ENCODE assay signal across 17 cellular contexts in genomic region chr11:116958246-116958645, GRCh38.
DNase-seq lines count a peak whose midpoint lies in the region; ATAC-seq, FAIRE-seq and TF ChIP-seq lines count a peak whose summit lies in the region.
"Had no signal": no experiment of that assay in that cellular context is flagged by ENCODE, and none has a peak within 500 bp of the region (broad histone marks: within the 10 kb centered on the region; RNA-seq: fewer than 3 reads in every experiment).

No MANE protein-coding gene starts in this region.

- H3K4me1 Mint-ChIP-seq in effector memory CD8-positive, alpha-beta T cell (ENCODE audit: low read depth in 2 of 2): peaks cover 31 to 70% of the 10 kb centered on the region in 2 donors
- peaks cover 22% of the 10 kb centered on the region for H3K4me1 Mint-ChIP-seq in progenitor cell of endocrine pancreas (ENCODE audit: low read depth)

- intact Hi-C loops in posterior cingulate gyrus (cut with DNase I): no loop called here

- no peak overlapping the region for H2AFZ ChIP-seq in OCI-LY1 (ENCODE audit: low read length)
- H2AFZ ChIP-seq: parathyroid adenoma had no signal

- peaks cover 40% of the 10 kb centered on the region for H3K79me2 ChIP-seq in OCI-LY1 (ENCODE audit: insufficient read depth, low read length)
- H3K79me2 ChIP-seq: parathyroid adenoma had no signal

- no peak for DNase-seq in GM12891 (ENCODE audit: insufficient read length, low spot score)
- DNase-seq in effector memory CD8-positive, alpha-beta T cell: no peak
- DNase-seq in progenitor cell of endocrine pancreas (ENCODE audit: low spot score, unreplicated experiment): no peak
- no peak for DNase-seq in D341Med (ENCODE audit: low spot score)
- DNase-seq in posterior cingulate gyrus: no peak
- DNase-seq in MG63: no peak
- DNase-seq: EL; heart right ventricle; stimulated activated CD4-positive, alpha-beta T cell treated with anti-CD3 and anti-CD28 coated beads, Interleukin-12 subunit alpha, Interleukin-12 subunit beta, amount 100 ng/mL, for 4 hours had no signal

- H3K9me2 ChIP-seq in OCI-LY1 (ENCODE audit: low read depth, low read length): no peaks in the 10 kb centered on the region

- no peak overlapping the region for H3K9ac ChIP-seq in OCI-LY1 (ENCODE audit: low read length)
- H3K9ac ChIP-seq: KMS-11, parathyroid adenoma had no signal

- peak overlapping the region; percentile 44 to 95 for H3K27ac Mint-ChIP-seq in effector memory CD8-positive, alpha-beta T cell
- H3K27ac Mint-ChIP-seq in progenitor cell of endocrine pancreas: peak overlapping the region; percentile 0

- no peaks in the 10 kb centered on the region for H3F3A ChIP-seq in OCI-LY1 (ENCODE audit: insufficient read depth, low read length)

- FAIRE-seq in GM12891 (lab: Jason Lieb, UNC): peak; percentile 54
- FAIRE-seq: colon, RCC 7860 had no signal

- H3K27me3 ChIP-seq in OCI-LY1 (ENCODE audit: insufficient read depth, low read length) (no peaks in the 10 kb centered on the region), gastroesophageal sphincter (no peaks in the 10 kb centered on the region), MG63 (no peaks in the 10 kb centered on the region)
- H3K27me3 ChIP-seq: heart right ventricle had no signal

- H3K36me3 ChIP-seq in OCI-LY1 (ENCODE audit: insufficient read depth, low read length): peaks cover 14% of the 10 kb centered on the region; the same call in 1 of the 2 replicates
- peaks cover 0 to 28% of the 10 kb centered on the region in 2 donors for H3K36me3 ChIP-seq in gastroesophageal sphincter
- peaks cover 13% of the 10 kb centered on the region for H3K36me3 ChIP-seq in MG63

- TF ChIP-seq EP300 in gastroesophageal sphincter (IDR thresholded peaks at IDR 0.05): no peak

- H3K27ac ChIP-seq in OCI-LY1 (ENCODE audit: low read depth, low read length, poor library complexity, severe bottlenecking): peak overlapping the region; percentile 44
- no peak overlapping the region for H3K27ac ChIP-seq in gastroesophageal sphincter
- H3K27ac ChIP-seq: C4-2B, heart right ventricle, KMS-11, parathyroid adenoma had no signal

- H3K4me2 ChIP-seq in OCI-LY1 (ENCODE audit: low read length): no peak overlapping the region
- H3K4me2 ChIP-seq: KMS-11 had no signal

- no peak for ATAC-seq in effector memory CD8-positive, alpha-beta T cell (replicated peaks)
- ATAC-seq in gastroesophageal sphincter: no peak
- ATAC-seq: GM12878 had no signal

- 59 to 75% methylated on average over 2 to 3 of the region's 3 CpGs for WGBS in gastroesophageal sphincter (ENCODE audit: low coverage in 1 of 2), 2 donors

- H3K36me3 Mint-ChIP-seq in effector memory CD8-positive, alpha-beta T cell (ENCODE audit: insufficient read depth): peaks cover 10% of the 10 kb centered on the region
- peaks cover 2% of the 10 kb centered on the region for H3K36me3 Mint-ChIP-seq in progenitor cell of endocrine pancreas (ENCODE audit: insufficient read depth)

- H3K4me1 ChIP-seq in OCI-LY1 (ENCODE audit: insufficient read depth, low read length, severe bottlenecking): peaks cover 97% of the 10 kb centered on the region
- peaks cover 0 to 43% (median 0%) of the 10 kb centered on the region in 3 donors for H3K4me1 ChIP-seq in gastroesophageal sphincter

- H3K27me3 Mint-ChIP-seq in effector memory CD8-positive, alpha-beta T cell: no peaks in the 10 kb centered on the region
- no peaks in the 10 kb centered on the region for H3K27me3 Mint-ChIP-seq in progenitor cell of endocrine pancreas

- TF ChIP-seq CTCF in OCI-LY1 (IDR thresholded peaks at IDR 0.05; ENCODE audit: low read length) (no peak), progenitor cell of endocrine pancreas (IDR thresholded peaks at IDR 0.05; ENCODE audit: unreplicated experiment) (no peak), gastroesophageal sphincter (IDR thresholded peaks at IDR 0.05) (no peak)

- no peak overlapping the region for H3K4me3 Mint-ChIP-seq in effector memory CD8-positive, alpha-beta T cell
- no peak overlapping the region for H3K4me3 Mint-ChIP-seq in progenitor cell of endocrine pancreas (ENCODE audit: low read depth)

- no peak for TF ChIP-seq POLR2A in GM12891 (IDR thresholded peaks at IDR 0.05; ENCODE audit: low read depth, low read length)
- no peak for TF ChIP-seq POLR2A in gastroesophageal sphincter (IDR thresholded peaks at IDR 0.05)

- H3K9me3 ChIP-seq in OCI-LY1 (ENCODE audit: low read length): no peaks in the 10 kb centered on the region
- H3K9me3 ChIP-seq in gastroesophageal sphincter: no peaks in the 10 kb centered on the region
- no peaks in the 10 kb centered on the region for H3K9me3 ChIP-seq in MG63
- H3K9me3 ChIP-seq: heart right ventricle had no signal

- H3K9me3 Mint-ChIP-seq in effector memory CD8-positive, alpha-beta T cell: no peaks in the 10 kb centered on the region
- H3K9me3 Mint-ChIP-seq in progenitor cell of endocrine pancreas (ENCODE audit: low read depth): no peaks in the 10 kb centered on the region

- no peaks in the 10 kb centered on the region for H4K20me1 ChIP-seq in OCI-LY1 (ENCODE audit: insufficient read depth, low read length)

- H3K4me3 ChIP-seq in OCI-LY1 (ENCODE audit: low read depth, low read length, poor library complexity, severe bottlenecking): no peak overlapping the region
- H3K4me3 ChIP-seq in gastroesophageal sphincter: no peak overlapping the region
- no peak overlapping the region for H3K4me3 ChIP-seq in MG63
- H3K4me3 ChIP-seq: GM12878, heart right ventricle had no signal

TF ChIP-seq in GM12891, 5 proteins besides CTCF, POLR2A, EP300 and RAD21:
- no peak for TF ChIP-seq TAF1 (IDR thresholded peaks at IDR 0.05; ENCODE audit: low read depth, low read length)
- no peak for TF ChIP-seq POU2F2 (IDR thresholded peaks at IDR 0.05; ENCODE audit: low read depth, low read length)
- TF ChIP-seq SPI1 (IDR thresholded peaks at IDR 0.05; ENCODE audit: low read depth, low read length): no peak
- TF ChIP-seq PAX5 (IDR thresholded peaks at IDR 0.05; ENCODE audit: insufficient read depth, low read length, severe bottlenecking): no peak
- TF ChIP-seq POLR2AphosphoS5 (IDR thresholded peaks at IDR 0.05; ENCODE audit: low read depth, low read length): no peak
